In genomic region chr11:48094643-48095339, GRCh38 we compare ENCODE assay signal across 10 cellular contexts.
DNase-seq lines count a peak whose midpoint lies in the region; ATAC-seq and TF ChIP-seq lines count a peak whose summit lies in the region.
"Had no signal": no experiment of that assay in that cellular context is flagged by ENCODE, and none has a peak within 500 bp of the region (broad histone marks: within the 10 kb centered on the region; RNA-seq: fewer than 3 reads in every experiment).

No MANE protein-coding gene starts in this region.

- DNase-seq in activated T-helper 2 cell treated with anti-CD3 and anti-CD28 coated beads, Interferon-gamma antibody, Interleukin-2, Interleukin-4, amounts not matched to agents 10 μg/mL and 5 μg/mL and 100 μg/mL, durations not matched to agents 14 hours and 24 hours and 36 hours (ENCODE audit: low spot score) = no peak
- peak in 2 of 3 donors; percentile 18 to 26 for DNase-seq in right lobe of liver
- DNase-seq in stomach = no peak
- no peak for DNase-seq in mammary epithelial cell
- no peak for DNase-seq in SIG-M5 treated with dmso at 0.1 percent for 504 hours (lab: John Stamatoyannopoulos, UW; ENCODE audit: unreplicated experiment)
- DNase-seq: psoas muscle, uterus had no signal

- H3K4me3 Mint-ChIP-seq in activated T-helper 2 cell treated with anti-CD3 and anti-CD28 coated beads, Interferon-gamma antibody, Interleukin-2, Interleukin-4, amounts not matched to agents 10 μg/mL and 5 μg/mL and 100 μg/mL, durations not matched to agents 14 hours and 24 hours and 36 hours (ENCODE audit: low read depth) = no peak overlapping the region
- H3K4me3 Mint-ChIP-seq: mesothelial cell of epicardium had no signal

- ATAC-seq in right lobe of liver (peak in 1 of 4 donors; percentile 1), HG03439 (IDR thresholded peaks at IDR 0.05; ENCODE audit: unreplicated experiment) (no peak)

- H3K27me3 ChIP-seq in right lobe of liver (no peaks in the 10 kb centered on the region), stomach (no peaks in the 10 kb centered on the region), mammary epithelial cell (ENCODE audit: insufficient read depth, low read length) (no peaks in the 10 kb centered on the region)
- H3K27me3 ChIP-seq: uterus had no signal

- 33% methylated on average over 8 of the region's 9 CpGs for WGBS in right lobe of liver (ENCODE audit: insufficient coverage, low coverage, low lambda C conversion rate, missing lambda C conversion rate)
- WGBS in stomach, 5 donors = 84 to 89% (median 87%) methylated on average over 9 of the region's 9 CpGs
- WGBS in mammary epithelial cell (ENCODE audit: low coverage, missing lambda C conversion rate) = 70% methylated on average over 9 of the region's 9 CpGs

- H3K9ac ChIP-seq in mammary epithelial cell (ENCODE audit: insufficient read depth, low read length) = no peak overlapping the region

- H3K4me3 ChIP-seq in HEK293 (ENCODE audit: low read depth, low read length) (no peak overlapping the region), right lobe of liver (no peak overlapping the region), stomach (no peak overlapping the region), mammary epithelial cell (replicated peaks in 1 of 3; ENCODE audit: insufficient read depth in 1 of 3, low read depth in 2 of 3, low read length in 3 of 3) (no peak overlapping the region)
- H3K4me3 ChIP-seq: psoas muscle, uterus had no signal

- intact Hi-C loops in activated T-helper 2 cell treated with anti-CD3 and anti-CD28 coated beads, Interferon-gamma antibody, Interleukin-2, Interleukin-4, amounts not matched to agents 10 μg/mL and 5 μg/mL and 100 μg/mL, durations not matched to agents 14 hours and 24 hours and 36 hours (cut with micrococcal nuclease) = no loop called here
- intact Hi-C loops in right lobe of liver (cut with DNase I) (no loop called here), stomach (cut with DNase I; ENCODE audit: low total_unique reads) (no loop called here), mammary epithelial cell (cut with micrococcal nuclease) (no loop called here)

- no peaks in the 10 kb centered on the region for H3K27me3 Mint-ChIP-seq in activated T-helper 2 cell treated with anti-CD3 and anti-CD28 coated beads, Interferon-gamma antibody, Interleukin-2, Interleukin-4, amounts not matched to agents 10 μg/mL and 5 μg/mL and 100 μg/mL, durations not matched to agents 14 hours and 24 hours and 36 hours (ENCODE audit: low read depth)

- no peaks in the 10 kb centered on the region for H4K20me1 ChIP-seq in mammary epithelial cell (ENCODE audit: insufficient read depth, low read length)

- H3K4me1 ChIP-seq in HEK293 (ENCODE audit: control insufficient read depth, insufficient read depth, low read length) = peaks cover 11% of the 10 kb centered on the region; the same call in 1 of the 2 replicates
- H3K4me1 ChIP-seq in right lobe of liver = peaks cover 0 to 61% (median 26%) of the 10 kb centered on the region in 4 donors
- peaks cover 11 to 70% (median 47%) of the 10 kb centered on the region in 4 donors for H3K4me1 ChIP-seq in stomach
- no peaks in the 10 kb centered on the region for H3K4me1 ChIP-seq in mammary epithelial cell (ENCODE audit: insufficient read depth, low read length)
- H3K4me1 ChIP-seq: uterus had no signal

- no peak overlapping the region for H3K4me2 ChIP-seq in mammary epithelial cell (ENCODE audit: insufficient read depth, low read depth, low read length)

- peak overlapping the region; percentile 72 for H3K27ac Mint-ChIP-seq in activated T-helper 2 cell treated with anti-CD3 and anti-CD28 coated beads, Interferon-gamma antibody, Interleukin-2, Interleukin-4, amounts not matched to agents 10 μg/mL and 5 μg/mL and 100 μg/mL, durations not matched to agents 14 hours and 24 hours and 36 hours
- H3K27ac Mint-ChIP-seq: mesothelial cell of epicardium had no signal

- TF ChIP-seq CTCF in HEK293 (tag by site-specific recombination; IDR thresholded peaks at IDR 0.05) = no peak
- TF ChIP-seq CTCF in right lobe of liver (IDR thresholded peaks at IDR 0.05) = no peak
- TF ChIP-seq CTCF in stomach (IDR thresholded peaks at IDR 0.05) = no peak
- TF ChIP-seq CTCF in mammary epithelial cell (conservative IDR thresholded peaks at IDR 0.05 in 1 of 2, IDR thresholded peaks at IDR 0.05 in 1 of 2; ENCODE audit: extremely low read depth in 1 of 2, insufficient read depth in 1 of 2, low read depth in 1 of 2, low read length in 2 of 2) = no peak

- H2AFZ ChIP-seq in mammary epithelial cell (ENCODE audit: low read depth, low read length) = no peak overlapping the region

- H3K36me3 Mint-ChIP-seq in activated T-helper 2 cell treated with anti-CD3 and anti-CD28 coated beads, Interferon-gamma antibody, Interleukin-2, Interleukin-4, amounts not matched to agents 10 μg/mL and 5 μg/mL and 100 μg/mL, durations not matched to agents 14 hours and 24 hours and 36 hours (ENCODE audit: low read depth) = peaks cover 21% of the 10 kb centered on the region
- H3K36me3 Mint-ChIP-seq: mesothelial cell of epicardium had no signal

- no peaks in the 10 kb centered on the region for H3K9me3 Mint-ChIP-seq in activated T-helper 2 cell treated with anti-CD3 and anti-CD28 coated beads, Interferon-gamma antibody, Interleukin-2, Interleukin-4, amounts not matched to agents 10 μg/mL and 5 μg/mL and 100 μg/mL, durations not matched to agents 14 hours and 24 hours and 36 hours
- H3K9me3 Mint-ChIP-seq: mesothelial cell of epicardium had no signal

- no TSS peak for BruUV-seq in mammary epithelial cell (replicated peaks; lab: Mats Ljungman, UMichigan)

- CTCF ChIA-PET in HEK293 (lab: Yijun Ruan, JAX) = interaction anchor here (0.6 to 1.3 kb wide), 4 partner anchors 13 to 322 kb away, joined by 3 to 5 read pairs (median 3); no protein-coding TSS in a partner anchor
- CTCF ChIA-PET in mammary epithelial cell (lab: Charles Lee; ENCODE audit: low non-redundant PET) = no interaction called here

- TF ChIP-seq POLR2A in right lobe of liver (IDR thresholded peaks at IDR 0.05) = no peak
- no peak for TF ChIP-seq POLR2A in stomach (IDR thresholded peaks at IDR 0.05)

- H3K9me3 ChIP-seq in HEK293 (ENCODE audit: control insufficient read depth, insufficient read depth, low read depth, low read length) = no peaks in the 10 kb centered on the region
- no peaks in the 10 kb centered on the region for H3K9me3 ChIP-seq in right lobe of liver
- H3K9me3 ChIP-seq in stomach = no peaks in the 10 kb centered on the region
- no peaks in the 10 kb centered on the region for H3K9me3 ChIP-seq in mammary epithelial cell (replicated peaks; ENCODE audit: insufficient read depth, low read length)
- H3K9me3 ChIP-seq: psoas muscle, uterus had no signal

- peaks cover 69% of the 10 kb centered on the region for H3K4me1 Mint-ChIP-seq in activated T-helper 2 cell treated with anti-CD3 and anti-CD28 coated beads, Interferon-gamma antibody, Interleukin-2, Interleukin-4, amounts not matched to agents 10 μg/mL and 5 μg/mL and 100 μg/mL, durations not matched to agents 14 hours and 24 hours and 36 hours (ENCODE audit: low read depth)

- no peaks in the 10 kb centered on the region for H3K36me3 ChIP-seq in HEK293 (ENCODE audit: control insufficient read depth in 2 of 2, insufficient read depth in 1 of 2, low read length in 2 of 2)
- H3K36me3 ChIP-seq in right lobe of liver = no peaks in the 10 kb centered on the region
- H3K36me3 ChIP-seq in stomach = no peaks in the 10 kb centered on the region
- no peaks in the 10 kb centered on the region for H3K36me3 ChIP-seq in mammary epithelial cell (ENCODE audit: insufficient read depth, low read length)
- H3K36me3 ChIP-seq: uterus had no signal

- no peaks in the 10 kb centered on the region for H3K79me2 ChIP-seq in mammary epithelial cell (ENCODE audit: insufficient read depth, low read length)

- dilution Hi-C loops in mammary epithelial cell (cut with HindIII; ENCODE audit: low sequenced_read_pairs) = no loop called here

- H3K27ac ChIP-seq in HEK293 (ENCODE audit: extremely low read depth, low read depth, low read length) = no peak overlapping the region
- peak overlapping the region; percentile 64 to 91 (median 82) for H3K27ac ChIP-seq in right lobe of liver
- peak overlapping the region in 3 of 5 donors; percentile 0 to 43 (median 31) for H3K27ac ChIP-seq in stomach
- no peak overlapping the region for H3K27ac ChIP-seq in mammary epithelial cell (ENCODE audit: insufficient read depth, low read depth, low read length)
- H3K27ac ChIP-seq: psoas muscle, uterus had no signal

- POLR2A ChIA-PET in HEK293 (lab: Yijun Ruan, JAX) = no interaction called here

- no peak for TF ChIP-seq EP300 in stomach (IDR thresholded peaks at IDR 0.05)

- in situ Hi-C loops in mammary epithelial cell (cut with MboI; ENCODE audit: low sequenced_read_pairs in 2 of 2) = no loop called here

TF ChIP-seq in HEK293, 187 proteins besides CTCF, POLR2A, EP300 and RAD21:
- TF ChIP-seq PRDM6 (tag by site-specific recombination; IDR thresholded peaks at IDR 0.05) = 0 out of 2 replicates have a peak, but pooled peaks have one; percentile 10
- TF ChIP-seq MYNN (tag by site-specific recombination; IDR thresholded peaks at IDR 0.05; ENCODE audit: borderline replicate concordance) = no peak

Comparison
In these comparisons a context has a peak if more than half of its experiments do, and no peak if none do; other contexts are left out.
1. H3K27ac ChIP-seq: peak in right lobe of liver (3 of 3) and stomach (3 of 5); none in HEK293 (single experiment) and mammary epithelial cell (single experiment).
2. DNase-seq: peak in right lobe of liver (2 of 3); none in activated T-helper 2 cell treated with anti-CD3 and anti-CD28 coated beads, Interferon-gamma antibody, Interleukin-2, Interleukin-4, amounts not matched to agents 10 μg/mL and 5 μg/mL and 100 μg/mL, durations not matched to agents 14 hours and 24 hours and 36 hours (single experiment), stomach (single experiment), mammary epithelial cell (single experiment) and SIG-M5 treated with dmso at 0.1 percent for 504 hours (single experiment).